1 cellular context compared by ENCODE assay signal in the genomic region with DNA sequence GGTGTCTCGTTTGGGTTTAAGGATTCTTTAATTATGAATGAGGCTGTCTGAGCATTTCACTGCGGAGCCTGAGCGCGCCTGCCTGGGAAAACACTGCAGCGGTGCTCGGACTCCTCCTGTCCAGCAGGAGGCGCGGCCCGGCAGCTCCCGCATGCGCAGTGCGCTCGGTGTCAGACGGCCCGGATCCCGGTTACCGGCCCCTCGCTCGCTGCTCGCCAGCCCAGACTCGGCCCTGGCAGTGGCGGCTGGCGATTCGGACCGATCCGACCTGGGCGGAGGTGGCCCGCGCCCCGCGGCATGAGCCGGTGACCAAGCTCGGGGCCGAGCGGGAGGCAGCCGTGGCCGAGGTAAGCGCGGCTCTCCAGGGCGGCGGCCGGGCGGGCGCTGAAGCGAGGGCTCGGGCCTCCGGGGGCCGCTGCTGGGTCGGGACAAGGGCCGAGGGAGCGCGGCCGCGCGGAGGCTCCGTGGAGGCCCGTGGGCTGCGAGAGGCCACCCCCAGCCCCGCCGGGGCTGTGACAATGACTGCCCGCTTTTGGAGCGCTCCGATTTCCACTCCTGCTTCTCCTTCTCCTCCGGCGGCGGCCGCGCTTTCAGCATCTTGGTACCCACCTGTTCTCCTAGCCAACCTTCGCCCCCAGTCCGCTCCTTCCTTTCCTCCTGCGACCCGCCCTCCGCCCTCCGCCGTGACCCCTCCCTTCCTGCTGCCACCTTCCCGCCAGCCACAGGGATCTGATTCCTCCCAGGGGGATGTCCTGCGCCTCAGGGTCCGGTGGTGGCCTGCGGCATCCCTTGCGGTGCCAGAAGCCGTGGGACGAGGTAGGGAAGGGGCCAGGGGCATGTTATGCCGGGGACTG.
A peak's percentile ranks its signal among the peaks of the same experiment; 100 is the strongest.
TF ChIP-seq lines count a peak whose summit lies in the region.

Gene EXT2 (plus strand): TSS at position 173 of the 854 bp plus-strand sequence. CDS start 12,035 bp downstream, outside the sequence.

TF ChIP-seq in HepG2, 621 proteins besides CTCF, POLR2A, EP300 and RAD21 (continued from another document and continues in another):
- TF ChIP-seq, protein P1, sequence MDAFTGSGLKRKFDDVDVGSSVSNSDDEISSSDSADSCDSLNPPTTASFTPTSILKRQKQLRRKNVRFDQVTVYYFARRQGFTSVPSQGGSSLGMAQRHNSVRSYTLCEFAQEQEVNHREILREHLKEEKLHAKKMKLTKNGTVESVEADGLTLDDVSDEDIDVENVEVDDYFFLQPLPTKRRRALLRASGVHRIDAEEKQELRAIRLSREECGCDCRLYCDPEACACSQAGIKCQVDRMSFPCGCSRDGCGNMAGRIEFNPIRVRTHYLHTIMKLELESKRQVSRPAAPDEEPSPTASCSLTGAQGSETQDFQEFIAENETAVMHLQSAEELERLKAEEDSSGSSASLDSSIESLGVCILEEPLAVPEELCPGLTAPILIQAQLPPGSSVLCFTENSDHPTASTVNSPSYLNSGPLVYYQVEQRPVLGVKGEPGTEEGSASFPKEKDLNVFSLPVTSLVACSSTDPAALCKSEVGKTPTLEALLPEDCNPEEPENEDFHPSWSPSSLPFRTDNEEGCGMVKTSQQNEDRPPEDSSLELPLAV (CRISPR knock-in tag; conservative IDR thresholded peaks at IDR 0.05; ENCODE audit: low read depth) = no peak
- TF ChIP-seq SOX6 (IDR thresholded peaks at IDR 0.05) (no peak), SOX6 (CRISPR knock-in tag; IDR thresholded peaks at IDR 0.05) (no peak), KAT2B (IDR thresholded peaks at IDR 0.05; ENCODE audit: borderline replicate concordance, low read depth, low read length) (no peak), ZNF644 (CRISPR knock-in tag; IDR thresholded peaks at IDR 0.05; ENCODE audit: low read depth) (no peak), MBNL3 (CRISPR knock-in tag; conservative IDR thresholded peaks at IDR 0.05) (no peak), ZFP36L1 (CRISPR knock-in tag; IDR thresholded peaks at IDR 0.05) (no peak), ZMYM3 (CRISPR knock-in tag; IDR thresholded peaks at IDR 0.05) (no peak), ZMAT5 (CRISPR knock-in tag; IDR thresholded peaks at IDR 0.05; ENCODE audit: borderline replicate concordance, low read depth) (no peak), KDM2A (CRISPR knock-in tag; IDR thresholded peaks at IDR 0.05; ENCODE audit: borderline replicate concordance, low read depth) (peak; percentile 71), SMYD3 (CRISPR knock-in tag; IDR thresholded peaks at IDR 0.05) (no peak), ELF1 (CRISPR knock-in tag; IDR thresholded peaks at IDR 0.05) (no peak), FOXA1 (IDR thresholded peaks at IDR 0.05) (no peak), FOXA1 (CRISPR knock-in tag; IDR thresholded peaks at IDR 0.05) (0 out of 2 replicates have a peak, but pooled peaks have one; percentile 20), BORCS8-MEF2B (CRISPR knock-in tag; IDR thresholded peaks at IDR 0.05) (peak; percentile 68), ZNF773 (CRISPR knock-in tag; IDR thresholded peaks at IDR 0.05; ENCODE audit: borderline replicate concordance) (no peak), ZNF672 (CRISPR knock-in tag; IDR thresholded peaks at IDR 0.05) (no peak), JUN (CRISPR knock-in tag; IDR thresholded peaks at IDR 0.05) (no peak), TBP (CRISPR knock-in tag; IDR thresholded peaks at IDR 0.05) (no peak), ZNF335 (CRISPR knock-in tag; IDR thresholded peaks at IDR 0.05) (no peak), NCOA1 (CRISPR knock-in tag; IDR thresholded peaks at IDR 0.05) (no peak), ZNF557 (CRISPR knock-in tag; IDR thresholded peaks at IDR 0.05) (no peak), CBX2 (IDR thresholded peaks at IDR 0.05; ENCODE audit: low read depth, low read length) (no peak), CBX2 (CRISPR knock-in tag; IDR thresholded peaks at IDR 0.05; ENCODE audit: low read depth) (no peak), ZNF746 (CRISPR knock-in tag; IDR thresholded peaks at IDR 0.05) (no peak), ZMYM4 (CRISPR knock-in tag; IDR thresholded peaks at IDR 0.05) (peak; percentile 76; the same call in 1 of the 2 replicates), HMG20B (CRISPR knock-in tag; conservative IDR thresholded peaks at IDR 0.05) (no peak), ZSCAN9 (CRISPR knock-in tag; IDR thresholded peaks at IDR 0.05; ENCODE audit: borderline replicate concordance) (no peak), GATAD1 (CRISPR knock-in tag; IDR thresholded peaks at IDR 0.05) (peak; percentile 46; the same call in 1 of the 2 replicates), SPEN (CRISPR knock-in tag; IDR thresholded peaks at IDR 0.05; ENCODE audit: low read depth) (peak; percentile 80; the same call in 1 of the 2 replicates), ZNF30 (CRISPR knock-in tag; IDR thresholded peaks at IDR 0.05) (no peak), TRIM24 (CRISPR knock-in tag; IDR thresholded peaks at IDR 0.05) (no peak), ZNF652 (CRISPR knock-in tag; IDR thresholded peaks at IDR 0.05; ENCODE audit: borderline replicate concordance, low read depth) (no peak), ZBTB1 (CRISPR knock-in tag; IDR thresholded peaks at IDR 0.05; ENCODE audit: borderline replicate concordance) (no peak), KLF13 (CRISPR knock-in tag; IDR thresholded peaks at IDR 0.05) (no peak), NCOA5 (CRISPR knock-in tag; IDR thresholded peaks at IDR 0.05) (no peak), HNRNPK (IDR thresholded peaks at IDR 0.05; ENCODE audit: low read depth, low read length, poor library complexity, severe bottlenecking) (no peak), ZNF33B (CRISPR knock-in tag; IDR thresholded peaks at IDR 0.05) (no peak), FIP1L1 (IDR thresholded peaks at IDR 0.05; ENCODE audit: borderline replicate concordance, insufficient read depth, low read depth, low read length) (no peak), CEBPZ (IDR thresholded peaks at IDR 0.05; ENCODE audit: low read length) (no peak), ZNF816 (CRISPR knock-in tag; IDR thresholded peaks at IDR 0.05; ENCODE audit: borderline replicate concordance) (0 out of 2 replicates have a peak, but pooled peaks have one; percentile 48), GLI4 (CRISPR knock-in tag; IDR thresholded peaks at IDR 0.05; ENCODE audit: borderline replicate concordance) (no peak), ZNF333 (CRISPR knock-in tag; IDR thresholded peaks at IDR 0.05; ENCODE audit: borderline replicate concordance) (no peak), E2F5 (CRISPR knock-in tag; conservative IDR thresholded peaks at IDR 0.05) (no peak)
- TF ChIP-seq, protein P2, sequence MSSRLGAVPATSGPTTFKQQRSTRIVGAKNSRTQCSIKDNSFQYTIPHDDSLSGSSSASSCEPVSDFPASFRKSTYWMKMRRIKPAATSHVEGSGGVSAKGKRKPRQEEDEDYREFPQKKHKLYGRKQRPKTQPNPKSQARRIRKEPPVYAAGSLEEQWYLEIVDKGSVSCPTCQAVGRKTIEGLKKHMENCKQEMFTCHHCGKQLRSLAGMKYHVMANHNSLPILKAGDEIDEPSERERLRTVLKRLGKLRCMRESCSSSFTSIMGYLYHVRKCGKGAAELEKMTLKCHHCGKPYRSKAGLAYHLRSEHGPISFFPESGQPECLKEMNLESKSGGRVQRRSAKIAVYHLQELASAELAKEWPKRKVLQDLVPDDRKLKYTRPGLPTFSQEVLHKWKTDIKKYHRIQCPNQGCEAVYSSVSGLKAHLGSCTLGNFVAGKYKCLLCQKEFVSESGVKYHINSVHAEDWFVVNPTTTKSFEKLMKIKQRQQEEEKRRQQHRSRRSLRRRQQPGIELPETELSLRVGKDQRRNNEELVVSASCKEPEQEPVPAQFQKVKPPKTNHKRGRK (CRISPR knock-in tag; IDR thresholded peaks at IDR 0.05) = no peak
- TF ChIP-seq, protein P3, sequence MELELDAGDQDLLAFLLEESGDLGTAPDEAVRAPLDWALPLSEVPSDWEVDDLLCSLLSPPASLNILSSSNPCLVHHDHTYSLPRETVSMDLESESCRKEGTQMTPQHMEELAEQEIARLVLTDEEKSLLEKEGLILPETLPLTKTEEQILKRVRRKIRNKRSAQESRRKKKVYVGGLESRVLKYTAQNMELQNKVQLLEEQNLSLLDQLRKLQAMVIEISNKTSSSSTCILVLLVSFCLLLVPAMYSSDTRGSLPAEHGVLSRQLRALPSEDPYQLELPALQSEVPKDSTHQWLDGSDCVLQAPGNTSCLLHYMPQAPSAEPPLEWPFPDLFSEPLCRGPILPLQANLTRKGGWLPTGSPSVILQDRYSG (CRISPR knock-in tag; IDR thresholded peaks at IDR 0.05) = no peak
- TF ChIP-seq, protein P4, sequence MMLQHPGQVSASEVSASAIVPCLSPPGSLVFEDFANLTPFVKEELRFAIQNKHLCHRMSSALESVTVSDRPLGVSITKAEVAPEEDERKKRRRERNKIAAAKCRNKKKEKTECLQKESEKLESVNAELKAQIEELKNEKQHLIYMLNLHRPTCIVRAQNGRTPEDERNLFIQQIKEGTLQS (CRISPR knock-in tag; IDR thresholded peaks at IDR 0.05) = no peak
- TF ChIP-seq, protein P5, sequence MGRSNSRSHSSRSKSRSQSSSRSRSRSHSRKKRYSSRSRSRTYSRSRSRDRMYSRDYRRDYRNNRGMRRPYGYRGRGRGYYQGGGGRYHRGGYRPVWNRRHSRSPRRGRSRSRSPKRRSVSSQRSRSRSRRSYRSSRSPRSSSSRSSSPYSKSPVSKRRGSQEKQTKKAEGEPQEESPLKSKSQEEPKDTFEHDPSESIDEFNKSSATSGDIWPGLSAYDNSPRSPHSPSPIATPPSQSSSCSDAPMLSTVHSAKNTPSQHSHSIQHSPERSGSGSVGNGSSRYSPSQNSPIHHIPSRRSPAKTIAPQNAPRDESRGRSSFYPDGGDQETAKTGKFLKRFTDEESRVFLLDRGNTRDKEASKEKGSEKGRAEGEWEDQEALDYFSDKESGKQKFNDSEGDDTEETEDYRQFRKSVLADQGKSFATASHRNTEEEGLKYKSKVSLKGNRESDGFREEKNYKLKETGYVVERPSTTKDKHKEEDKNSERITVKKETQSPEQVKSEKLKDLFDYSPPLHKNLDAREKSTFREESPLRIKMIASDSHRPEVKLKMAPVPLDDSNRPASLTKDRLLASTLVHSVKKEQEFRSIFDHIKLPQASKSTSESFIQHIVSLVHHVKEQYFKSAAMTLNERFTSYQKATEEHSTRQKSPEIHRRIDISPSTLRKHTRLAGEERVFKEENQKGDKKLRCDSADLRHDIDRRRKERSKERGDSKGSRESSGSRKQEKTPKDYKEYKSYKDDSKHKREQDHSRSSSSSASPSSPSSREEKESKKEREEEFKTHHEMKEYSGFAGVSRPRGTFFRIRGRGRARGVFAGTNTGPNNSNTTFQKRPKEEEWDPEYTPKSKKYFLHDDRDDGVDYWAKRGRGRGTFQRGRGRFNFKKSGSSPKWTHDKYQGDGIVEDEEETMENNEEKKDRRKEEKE (IDR thresholded peaks at IDR 0.05) = no peak
